ENCODE assay signal across 24 cellular contexts in the genomic region with DNA sequence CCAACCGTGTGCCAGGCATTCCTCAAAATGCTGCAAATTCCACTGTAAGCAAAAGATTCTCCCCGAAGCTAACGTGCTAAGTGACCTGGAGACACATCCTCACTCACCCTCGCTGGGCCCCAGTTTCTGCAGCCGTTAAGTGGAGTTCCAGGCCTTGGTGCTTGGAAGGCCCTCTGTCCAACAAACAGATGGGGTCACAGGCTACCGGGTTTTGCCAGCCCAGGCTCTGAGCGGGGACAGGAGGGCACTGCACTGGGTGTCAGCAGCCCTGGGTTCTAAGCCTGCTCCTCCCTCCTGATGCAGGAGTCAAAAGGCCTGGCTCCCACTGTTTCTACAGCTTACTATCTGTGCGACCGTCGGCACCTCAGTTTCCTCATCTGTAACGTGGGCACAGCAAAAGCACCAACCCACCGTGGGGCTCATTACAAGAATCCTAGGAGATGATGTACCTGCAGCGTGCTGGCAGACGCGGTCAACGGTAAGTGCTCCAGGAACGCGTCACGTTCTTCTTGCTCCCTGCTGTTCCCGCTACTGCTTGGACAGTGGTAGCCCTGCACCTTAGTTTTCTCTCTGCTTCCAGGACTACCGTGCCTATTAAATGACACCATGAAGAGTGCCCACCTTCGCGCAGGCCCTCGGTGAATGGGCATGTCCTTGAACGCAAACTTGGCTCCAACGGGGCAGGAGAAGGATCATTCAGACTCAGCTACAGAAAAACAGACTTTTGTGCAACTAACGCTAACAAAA.
DNase-seq lines count a peak whose midpoint lies in the region; ATAC-seq, FAIRE-seq and TF ChIP-seq lines count a peak whose summit lies in the region.
"Had no signal": no experiment of that assay in that cellular context is flagged by ENCODE, and none has a peak within 500 bp of the region (broad histone marks: within the 10 kb centered on the region; RNA-seq: fewer than 3 reads in every experiment).

No MANE protein-coding gene starts in this region.

- no peak overlapping the region for H2BK120ac ChIP-seq in H1 (replicated peaks; ENCODE audit: low read depth, low read length)

- no peak overlapping the region for H3K4me3 Mint-ChIP-seq in activated CD8-positive, alpha-beta memory T cell treated with anti-CD3 and anti-CD28 coated beads, Interleukin-2, amount 10 ng/mL, durations not matched to agents 7 days and 5 days
- no peak overlapping the region for H3K4me3 Mint-ChIP-seq in type B pancreatic cell
- H3K4me3 Mint-ChIP-seq in MCF 10A (ENCODE audit: unreplicated experiment), result no peak overlapping the region
- H3K4me3 Mint-ChIP-seq: CD8-positive, alpha-beta T cell; neural crest cell; stimulated activated naive B cell treated with anti-CD40 and anti-IgM and Interleukin-4, amounts not matched to agents 10 μg/mL and 1 μg/mL and 100 μg/mL, for 72 hours had no signal

- no peak overlapping the region for H3K4me2 ChIP-seq in H1 (ENCODE audit: insufficient read depth in 1 of 2, low read depth in 2 of 2, low read length in 2 of 2)
- no peak overlapping the region for H3K4me2 ChIP-seq in osteoblast (ENCODE audit: insufficient read depth, low read length)
- H3K4me2 ChIP-seq: A549 had no signal

- no peak overlapping the region for H2AFZ ChIP-seq in H1 (ENCODE audit: low read length)
- H2AFZ ChIP-seq in osteoblast (ENCODE audit: low read length), result no peak overlapping the region

- no peak overlapping the region for H2AK5ac ChIP-seq in H1 (ENCODE audit: low read depth, low read length)

- no peak for FAIRE-seq in H1 (lab: Jason Lieb, UNC)
- FAIRE-seq: A549, islet of Langerhans had no signal

- H3K23ac ChIP-seq in H1 (ENCODE audit: insufficient read length), result no peak overlapping the region

- H3K9ac ChIP-seq in H1 (replicated peaks in 1 of 4; ENCODE audit: extremely low read depth in 1 of 4, low read depth in 3 of 4, low read length in 3 of 4), result no peak overlapping the region

- no peaks in the 10 kb centered on the region for H4K20me1 ChIP-seq in H1 (replicated peaks in 1 of 2; ENCODE audit: control insufficient read depth in 1 of 2, insufficient read depth in 2 of 2, low read length in 2 of 2)
- no peaks in the 10 kb centered on the region for H4K20me1 ChIP-seq in osteoblast (ENCODE audit: insufficient read depth, low read length)

- H3K36me3 ChIP-seq in H1 (ENCODE audit: control insufficient read depth in 2 of 4, insufficient read depth in 4 of 4, low read length in 3 of 4) (no peaks in the 10 kb centered on the region), osteoblast (ENCODE audit: insufficient read depth, low read length) (peaks cover 24% of the 10 kb centered on the region)
- H3K36me3 ChIP-seq: breast epithelium, esophagus squamous epithelium, lower lobe of right lung had no signal

- no peak overlapping the region for H2BK5ac ChIP-seq in H1 (ENCODE audit: low read depth, low read length)

- H3K27me3 Mint-ChIP-seq in activated CD8-positive, alpha-beta memory T cell treated with anti-CD3 and anti-CD28 coated beads, Interleukin-2, amount 10 ng/mL, durations not matched to agents 7 days and 5 days, result no peaks in the 10 kb centered on the region
- peaks cover 4% of the 10 kb centered on the region for H3K27me3 Mint-ChIP-seq in type B pancreatic cell
- no peaks in the 10 kb centered on the region for H3K27me3 Mint-ChIP-seq in MCF 10A (ENCODE audit: insufficient read depth, unreplicated experiment)

- H4K5ac ChIP-seq in H1 (ENCODE audit: insufficient read length, low read depth, low read length), result no peak overlapping the region

- no peaks in the 10 kb centered on the region for H3K4me1 Mint-ChIP-seq in activated CD8-positive, alpha-beta memory T cell treated with anti-CD3 and anti-CD28 coated beads, Interleukin-2, amount 10 ng/mL, durations not matched to agents 7 days and 5 days
- H3K4me1 Mint-ChIP-seq in type B pancreatic cell (ENCODE audit: unreplicated experiment), result peaks cover 8% of the 10 kb centered on the region
- peaks cover 7% of the 10 kb centered on the region for H3K4me1 Mint-ChIP-seq in MCF 10A (ENCODE audit: insufficient read depth, unreplicated experiment)
- H3K4me1 Mint-ChIP-seq: stimulated activated naive B cell treated with anti-CD40 and anti-IgM and Interleukin-4, amounts not matched to agents 10 μg/mL and 1 μg/mL and 100 μg/mL, for 72 hours had no signal

- H2BK12ac ChIP-seq in H1 (ENCODE audit: low read depth, low read length), result no peak overlapping the region

- H3K4me1 ChIP-seq in H1 (replicated peaks in 1 of 4; ENCODE audit: control insufficient read depth in 3 of 4, insufficient read depth in 4 of 4, low read length in 3 of 4), result peaks cover 0 to 10% (median 6%) of the 10 kb centered on the region in 4 experiments; a peak in 5 of 7 replicates
- peaks cover 24% of the 10 kb centered on the region for H3K4me1 ChIP-seq in osteoblast (ENCODE audit: insufficient read depth, low read length)
- H3K4me1 ChIP-seq: A549 had no signal

- H3K79me1 ChIP-seq in H1 (ENCODE audit: low read depth, low read length), result no peaks in the 10 kb centered on the region

- no peak overlapping the region for H3K18ac ChIP-seq in H1 (ENCODE audit: extremely low read depth, low read length)

- no peaks in the 10 kb centered on the region for H3K36me3 Mint-ChIP-seq in activated CD8-positive, alpha-beta memory T cell treated with anti-CD3 and anti-CD28 coated beads, Interleukin-2, amount 10 ng/mL, durations not matched to agents 7 days and 5 days
- no peaks in the 10 kb centered on the region for H3K36me3 Mint-ChIP-seq in type B pancreatic cell
- H3K36me3 Mint-ChIP-seq in MCF 10A (ENCODE audit: insufficient read depth, unreplicated experiment), result peaks cover under 1% of the 10 kb centered on the region
- H3K36me3 Mint-ChIP-seq: CD8-positive, alpha-beta T cell; stimulated activated naive B cell treated with anti-CD40 and anti-IgM and Interleukin-4, amounts not matched to agents 10 μg/mL and 1 μg/mL and 100 μg/mL, for 72 hours had no signal

- TF ChIP-seq POLR2A in H1 (IDR thresholded peaks at IDR 0.05; ENCODE audit: control extremely low read depth in 1 of 2, low read depth in 2 of 2, low read length in 2 of 2), result no peak

- CTCF ChIA-PET in activated CD8-positive, alpha-beta memory T cell treated with anti-CD3 and anti-CD28 coated beads, Interleukin-2, amount 10 ng/mL, durations not matched to agents 7 days and 5 days (lab: Charles Lee), result no interaction called here
- CTCF ChIA-PET in H1 (lab: Charles Lee; ENCODE audit: partially characterized antibody) (interaction anchor here (0.7 to 8.3 kb wide), 30 partner anchors 11 to 503 kb away, joined by 3 to 94 read pairs (median 4); no protein-coding TSS in a partner anchor), MCF 10A (lab: Yijun Ruan, JAX) (interaction anchor here (1.2 kb wide), 1 partner anchor 49 kb away, joined by 4 read pairs; no protein-coding TSS in a partner anchor)

- H3K27ac ChIP-seq in H1 (ENCODE audit: low read depth, low read length) (no peak overlapping the region), osteoblast (ENCODE audit: low read depth, low read length) (peak overlapping the region; percentile 33)
- H3K27ac ChIP-seq: A549, breast epithelium, esophagus squamous epithelium, lower lobe of right lung, psoas muscle, SK-N-MC, VCaP had no signal

- no peak overlapping the region for H3K14ac ChIP-seq in H1 (ENCODE audit: insufficient read length)

- POLR2A ChIA-PET in H1 (lab: Charles Lee; ENCODE audit: partially characterized antibody) (interaction anchor here (1.0 to 1.5 kb wide), 2 partner anchors 9 to 15 kb away, joined by 3 read pairs; no protein-coding TSS in a partner anchor), MCF 10A (lab: Yijun Ruan, JAX) (no interaction called here)

- TF ChIP-seq RAD21 in H1 (IDR thresholded peaks at IDR 0.05 in 1 of 2, conservative IDR thresholded peaks at IDR 0.05 in 1 of 2; ENCODE audit: low read depth in 2 of 2, low read length in 2 of 2), result no peak

- peak; percentile 30 for DNase-seq in activated CD8-positive, alpha-beta memory T cell treated with anti-CD3 and anti-CD28 coated beads, Interleukin-2, amount 50 U/mL, for 48 hours
- no peak for DNase-seq in activated CD8-positive, alpha-beta memory T cell treated with anti-CD3 and anti-CD28 coated beads, Interleukin-2, amount 10 ng/mL, durations not matched to agents 7 days and 5 days
- DNase-seq in H1 (ENCODE audit: low read depth in 1 of 2, low spot score in 2 of 2), result peak in 1 of 2 experiments; percentile 31
- peak; percentile 61 for DNase-seq in osteoblast (ENCODE audit: insufficient read length, low spot score, missing footprints)
- DNase-seq in type B pancreatic cell (ENCODE audit: extremely low spot score, unreplicated experiment), result peak; percentile 51
- DNase-seq in T-helper 2 cell, result no peak
- no peak for DNase-seq in T1000 (lab: John Stamatoyannopoulos, UW)
- no peak for DNase-seq in MCF 10A (ENCODE audit: unreplicated experiment)
- DNase-seq: CD8-positive, alpha-beta T cell; cortex of kidney; esophagus squamous epithelium; lower lobe of right lung; NCI-H2081; NCI-H226; stimulated activated CD4-positive, alpha-beta T cell treated with anti-CD3 and anti-CD28 coated beads, Interleukin-2, amount 100 ng/mL, for 48 hours; stimulated activated naive B cell treated with anti-CD40 and anti-IgM and Interleukin-4, amounts not matched to agents 10 μg/mL and 1 μg/mL and 100 μg/mL, for 72 hours had no signal

- H3K56ac ChIP-seq in H1 (replicated peaks; ENCODE audit: insufficient read length, low read depth, low read length), result no peak overlapping the region

- no peak overlapping the region for H2BK15ac ChIP-seq in H1 (ENCODE audit: low read length)

- H4K8ac ChIP-seq in H1 (ENCODE audit: extremely low read depth, insufficient read depth, low read length), result no peak overlapping the region

- no peak overlapping the region for H3K27ac Mint-ChIP-seq in activated CD8-positive, alpha-beta memory T cell treated with anti-CD3 and anti-CD28 coated beads, Interleukin-2, amount 10 ng/mL, durations not matched to agents 7 days and 5 days
- no peak overlapping the region for H3K27ac Mint-ChIP-seq in type B pancreatic cell
- no peak overlapping the region for H3K27ac Mint-ChIP-seq in MCF 10A (ENCODE audit: low read depth, unreplicated experiment)
- H3K27ac Mint-ChIP-seq: CD8-positive, alpha-beta T cell; stimulated activated naive B cell treated with anti-CD40 and anti-IgM and Interleukin-4, amounts not matched to agents 10 μg/mL and 1 μg/mL and 100 μg/mL, for 72 hours had no signal

- H3K79me2 ChIP-seq in H1 (ENCODE audit: control insufficient read depth in 1 of 2, insufficient read depth in 2 of 2, low read length in 2 of 2) (no peaks in the 10 kb centered on the region), osteoblast (ENCODE audit: insufficient read depth, low read length) (peaks cover 95% of the 10 kb centered on the region)

- no peaks in the 10 kb centered on the region for H3K9me3 Mint-ChIP-seq in activated CD8-positive, alpha-beta memory T cell treated with anti-CD3 and anti-CD28 coated beads, Interleukin-2, amount 10 ng/mL, durations not matched to agents 7 days and 5 days (ENCODE audit: low read depth)
- H3K9me3 Mint-ChIP-seq in type B pancreatic cell (no peaks in the 10 kb centered on the region), MCF 10A (ENCODE audit: unreplicated experiment) (peaks cover 6% of the 10 kb centered on the region)
- H3K9me3 Mint-ChIP-seq: CD8-positive, alpha-beta T cell; neural crest cell; stimulated activated naive B cell treated with anti-CD40 and anti-IgM and Interleukin-4, amounts not matched to agents 10 μg/mL and 1 μg/mL and 100 μg/mL, for 72 hours had no signal

- ATAC-seq in activated CD8-positive, alpha-beta memory T cell treated with anti-CD3 and anti-CD28 coated beads, Interleukin-2, amount 10 ng/mL, durations not matched to agents 7 days and 5 days, result no peak
- ATAC-seq: CD8-positive, alpha-beta T cell; lower lobe of right lung; psoas muscle; stimulated activated naive B cell treated with anti-CD40 and anti-IgM and Interleukin-4, amounts not matched to agents 10 μg/mL and 1 μg/mL and 100 μg/mL, for 72 hours had no signal

- intact Hi-C loops in MCF 10A (cut with micrococcal nuclease), result no loop called here

- TF ChIP-seq EP300 in H1 (IDR thresholded peaks at IDR 0.05; ENCODE audit: borderline replicate concordance in 1 of 2, low read depth in 2 of 2, low read length in 2 of 2), result no peak

- 91% methylated on average over 27 of the region's 27 CpGs; no CpG with 5 or more reads in 1 of the 2 experiments for WGBS in H1 (ENCODE audit: extremely low coverage in 1 of 2, insufficient coverage in 1 of 2, insufficient read length in 1 of 2, insufficient replicate concordance in 2 of 2, low coverage in 1 of 2, low lambda C conversion rate in 2 of 2, missing lambda C conversion rate in 1 of 2), 2 experiments

- H3K23me2 ChIP-seq in H1 (ENCODE audit: low read depth, low read length), result no peaks in the 10 kb centered on the region

- H3K9me3 ChIP-seq in H1 (ENCODE audit: insufficient read depth in 2 of 2, low read depth in 1 of 2, low read length in 1 of 2), result no peaks in the 10 kb centered on the region
- H3K9me3 ChIP-seq in osteoblast (ENCODE audit: low read depth, low read length), result no peaks in the 10 kb centered on the region
- H3K9me3 ChIP-seq: breast epithelium, esophagus squamous epithelium, lower lobe of right lung, MG63, psoas muscle had no signal

- H4K91ac ChIP-seq in H1 (replicated peaks; ENCODE audit: insufficient read length, low read length), result peak overlapping the region; percentile 26

- H2BK20ac ChIP-seq in H1 (ENCODE audit: low read length), result no peak overlapping the region

- no TSS peak for BruUV-seq in MCF 10A (replicated peaks; lab: Mats Ljungman, UMichigan)

- no peaks in the 10 kb centered on the region for H3K27me3 ChIP-seq in H1 (replicated peaks in 1 of 4; ENCODE audit: control insufficient read depth in 3 of 4, extremely low read depth in 1 of 4, insufficient read depth in 3 of 4, low read length in 3 of 4)
- no peaks in the 10 kb centered on the region for H3K27me3 ChIP-seq in osteoblast (ENCODE audit: insufficient read depth, low read length)
- H3K27me3 ChIP-seq: MG63 had no signal

- no peak for TF ChIP-seq CTCF in H1 (IDR thresholded peaks at IDR 0.05; ENCODE audit: control extremely low read depth in 1 of 3, insufficient read depth in 1 of 3, low read depth in 1 of 3, low read length in 3 of 3)
- no peak for TF ChIP-seq CTCF in osteoblast (IDR thresholded peaks at IDR 0.05; ENCODE audit: extremely low read depth, low read depth, low read length)
- TF ChIP-seq CTCF in type B pancreatic cell (conservative IDR thresholded peaks at IDR 0.05), result no peak
- TF ChIP-seq CTCF in MCF 10A (IDR thresholded peaks at IDR 0.05; ENCODE audit: unreplicated experiment), result no peak

- no peak overlapping the region for H3K4ac ChIP-seq in H1 (replicated peaks; ENCODE audit: insufficient read length, low read depth, low read length)

- no peak overlapping the region for H3K4me3 ChIP-seq in H1 (ENCODE audit: extremely low read depth in 1 of 4, insufficient read depth in 2 of 4, low read depth in 3 of 4, low read length in 4 of 4)
- no peak overlapping the region for H3K4me3 ChIP-seq in osteoblast (ENCODE audit: insufficient read depth, low read length)
- H3K4me3 ChIP-seq: A549, breast epithelium, esophagus squamous epithelium, lower lobe of right lung, MG63, psoas muscle, SK-N-MC had no signal

Comparison
In these comparisons a context has a peak if more than half of its experiments do, and no peak if none do; other contexts are left out.
1. DNase-seq: peak in activated CD8-positive, alpha-beta memory T cell treated with anti-CD3 and anti-CD28 coated beads, Interleukin-2, amount 50 U/mL, for 48 hours (single experiment), osteoblast (single experiment) and type B pancreatic cell (single experiment); none in activated CD8-positive, alpha-beta memory T cell treated with anti-CD3 and anti-CD28 coated beads, Interleukin-2, amount 10 ng/mL, durations not matched to agents 7 days and 5 days (single experiment), T-helper 2 cell (0 of 5), T1000 (single experiment) and MCF 10A (single experiment).